8 cellular contexts compared by ENCODE assay signal in genomic region chr19:27793128-27793643, GRCh38.
DNase-seq lines count a peak whose midpoint lies in the region; ATAC-seq and TF ChIP-seq lines count a peak whose summit lies in the region.

No MANE protein-coding gene starts in this region.

- no peak for TF ChIP-seq RAD21 in neural cell (conservative IDR thresholded peaks at IDR 0.05)

- H2AFZ ChIP-seq in neural cell (ENCODE audit: low read depth, low read length): peak overlapping the region; percentile 81

- no peaks in the 10 kb centered on the region for H3K9me3 ChIP-seq in neural cell (ENCODE audit: low read length)
- no peaks in the 10 kb centered on the region for H3K9me3 ChIP-seq in thymus (ENCODE audit: control insufficient read depth)

- ATAC-seq in GM21423 (IDR thresholded peaks at IDR 0.05; ENCODE audit: unreplicated experiment): peak; percentile 73

- H3K36me3 ChIP-seq in neural cell (ENCODE audit: insufficient read depth, low read length) (no peaks in the 10 kb centered on the region), thymus (ENCODE audit: control insufficient read depth, insufficient read depth) (peaks cover 7% of the 10 kb centered on the region)

- peaks cover 47% of the 10 kb centered on the region for H3K79me2 ChIP-seq in neural cell (replicated peaks; ENCODE audit: insufficient read depth, low read length)

- H3K9me2 ChIP-seq in neural cell (ENCODE audit: insufficient read depth, low read length): no peaks in the 10 kb centered on the region

- DNase-seq in DMS114 treated with DMSO at 0.1 percent for 48 hours (lab: John Stamatoyannopoulos, UW; ENCODE audit: unreplicated experiment) (peak; percentile 94), HT1080 (ENCODE audit: low read depth) (peak; percentile 91), NOMO-1 (lab: John Stamatoyannopoulos, UW; ENCODE audit: unreplicated experiment in 2 of 2) (peak; percentile 90 to 92), activated T-cell treated with anti-CD3 and anti-CD28 coated beads for 48 hours (ENCODE audit: low read depth) (peak; percentile 72), fibroblast of mammary gland (ENCODE audit: low read depth) (peak; percentile 78)

- WGBS in thymus: under 1% methylated on average over 20 of the region's 20 CpGs

- H3F3A ChIP-seq in neural cell (ENCODE audit: insufficient read depth, low read length, poor library complexity, severe bottlenecking): no peaks in the 10 kb centered on the region

- TF ChIP-seq CTCF in fibroblast of mammary gland (conservative IDR thresholded peaks at IDR 0.05; ENCODE audit: control insufficient read depth, insufficient read depth, low read depth, low read length) (no peak), neural cell (IDR thresholded peaks at IDR 0.05; ENCODE audit: poor library complexity, severe bottlenecking) (no peak)

- TF ChIP-seq EP300 in neural cell (conservative IDR thresholded peaks at IDR 0.05; ENCODE audit: poor library complexity, severe bottlenecking): no peak

- H3K4me2 ChIP-seq in neural cell (ENCODE audit: low read length): peak overlapping the region; percentile 68

- H3K4me3 ChIP-seq in fibroblast of mammary gland (ENCODE audit: control insufficient read depth, low read depth, low read length) (peak overlapping the region; percentile 97), neural cell (ENCODE audit: low read length) (peak overlapping the region; percentile 97), thymus (ENCODE audit: low read length) (peak overlapping the region; percentile 64)

- peaks cover 13% of the 10 kb centered on the region for H3K4me1 ChIP-seq in thymus (ENCODE audit: control insufficient read depth, insufficient read depth, low read length)

- no peaks in the 10 kb centered on the region for H4K20me1 ChIP-seq in neural cell (ENCODE audit: insufficient read depth)

- H3K27me3 ChIP-seq in neural cell (ENCODE audit: insufficient read depth, low read depth, low read length) (no peaks in the 10 kb centered on the region), thymus (ENCODE audit: control insufficient read depth, insufficient read depth) (no peaks in the 10 kb centered on the region)

- H3K27ac ChIP-seq in neural cell (ENCODE audit: low read length) (peak overlapping the region; percentile 89), thymus (ENCODE audit: low read depth) (peak overlapping the region; percentile 91)

- peak overlapping the region; percentile 81 for H3K9ac ChIP-seq in neural cell (ENCODE audit: low read length)

TF ChIP-seq in neural cell, 6 proteins besides CTCF, POLR2A, EP300 and RAD21:
- TF ChIP-seq POLR2AphosphoS5 (IDR thresholded peaks at IDR 0.05) (no peak), SMC3 (conservative IDR thresholded peaks at IDR 0.05; ENCODE audit: poor library complexity) (no peak), REST (IDR thresholded peaks at IDR 0.05; ENCODE audit: borderline replicate concordance) (no peak), MXI1 (conservative IDR thresholded peaks at IDR 0.05; ENCODE audit: poor library complexity, severe bottlenecking) (no peak)

Comparison
In these comparisons a context has a peak if more than half of its experiments do, and no peak if none do; other contexts are left out.
1. Peak in every context shown above with its lines: DNase-seq, ATAC-seq, H3K4me3 ChIP-seq and H3K27ac ChIP-seq.